28 cellular contexts compared by ENCODE assay signal in genomic region chr12:30643366-30643765, GRCh38. TPM values are rescaled to one million over a fixed set of nuclear protein-coding genes. Genes with fewer than 3 reads are reported as not detected.
A peak's percentile ranks its signal among the peaks of the same experiment; 100 is the strongest.
DNase-seq lines count a peak whose midpoint lies in the region; ATAC-seq and TF ChIP-seq lines count a peak whose summit lies in the region.
"Had no signal": no experiment of that assay in that cellular context is flagged by ENCODE, and none has a peak within 500 bp of the region (broad histone marks: within the 10 kb centered on the region; RNA-seq: fewer than 3 reads in every experiment).

No MANE protein-coding gene starts in this region.

- intact Hi-C loops in mammary epithelial cell (cut with micrococcal nuclease), result no loop called here
- intact Hi-C loops in naive thymus-derived CD4-positive, alpha-beta T cell (cut with micrococcal nuclease), result no loop called here
- intact Hi-C loops in psoas muscle (cut with DNase I), result no loop called here

- TF ChIP-seq CTCF in NB4 (IDR thresholded peaks at IDR 0.05; ENCODE audit: low read depth, low read length) (no peak), mammary epithelial cell (conservative IDR thresholded peaks at IDR 0.05 in 1 of 2, IDR thresholded peaks at IDR 0.05 in 1 of 2; ENCODE audit: extremely low read depth in 1 of 2, insufficient read depth in 1 of 2, low read depth in 1 of 2, low read length in 2 of 2) (no peak), psoas muscle (IDR thresholded peaks at IDR 0.05) (no peak)

- ATAC-seq in naive thymus-derived CD4-positive, alpha-beta T cell, result no peak
- no peak for ATAC-seq in HG03442 (IDR thresholded peaks at IDR 0.05; ENCODE audit: unreplicated experiment)
- ATAC-seq in psoas muscle, result no peak
- ATAC-seq: CD8-positive, alpha-beta T cell; heart right ventricle; left lung; stimulated activated naive CD8-positive, alpha-beta T cell treated with anti-CD3 and anti-CD28 coated beads, Interleukin-15, Interleukin-2, amounts not matched to agents 100 U/mL and 50 U/mL, for 24 hours had no signal

- 74% methylated on average over 4 of the region's 4 CpGs for WGBS in mammary epithelial cell (ENCODE audit: low coverage, missing lambda C conversion rate)
- WGBS in psoas muscle, 3 donors, result 93 to 98% (median 95%) methylated on average over 4 of the region's 4 CpGs

- no peaks in the 10 kb centered on the region for H3K27me3 Mint-ChIP-seq in naive thymus-derived CD4-positive, alpha-beta T cell
- H3K27me3 Mint-ChIP-seq: B cell, naive B cell had no signal

- no peak overlapping the region for H3K4me3 Mint-ChIP-seq in naive thymus-derived CD4-positive, alpha-beta T cell
- H3K4me3 Mint-ChIP-seq: B cell; CD8-positive, alpha-beta T cell; H9; naive B cell had no signal

- H3K9ac ChIP-seq in mammary epithelial cell (ENCODE audit: insufficient read depth, low read length), result no peak overlapping the region

- no peaks in the 10 kb centered on the region for H3K4me1 ChIP-seq in mammary epithelial cell (ENCODE audit: insufficient read depth, low read length)
- no peaks in the 10 kb centered on the region for H3K4me1 ChIP-seq in naive thymus-derived CD4-positive, alpha-beta T cell (ENCODE audit: control insufficient read depth in 2 of 2, insufficient read depth in 2 of 2, low read length in 2 of 2)
- H3K4me1 ChIP-seq in psoas muscle, result no peaks in the 10 kb centered on the region
- H3K4me1 ChIP-seq: heart right ventricle, left lung, prostate gland had no signal

- dilution Hi-C loops in mammary epithelial cell (cut with HindIII; ENCODE audit: low sequenced_read_pairs), result no loop called here

- H3K27ac Mint-ChIP-seq in naive thymus-derived CD4-positive, alpha-beta T cell, result no peak overlapping the region
- H3K27ac Mint-ChIP-seq: B cell; CD8-positive, alpha-beta T cell; H9; naive B cell had no signal

- H3K36me3 Mint-ChIP-seq in naive thymus-derived CD4-positive, alpha-beta T cell, result peaks cover 6 to 57% (median 18%) of the 10 kb centered on the region in 5 donors

- H2AFZ ChIP-seq in mammary epithelial cell (ENCODE audit: low read depth, low read length), result no peak overlapping the region

- peak; percentile 34 for DNase-seq in ELF-1 (ENCODE audit: low read depth, low spot score)
- peak; percentile 31 for DNase-seq in NB4 (ENCODE audit: low read depth)
- peak; percentile 6 for DNase-seq in mammary epithelial cell
- DNase-seq in myocyte (ENCODE audit: low read depth), result peak; percentile 22
- no peak for DNase-seq in naive thymus-derived CD4-positive, alpha-beta T cell
- no peak for DNase-seq in psoas muscle
- DNase-seq: activated CD4-positive, alpha-beta T cell treated with anti-CD3 and anti-CD28 coated beads, Interleukin-2, amount 50 U/mL, for 4 hours; activated CD4-positive, CD25-positive, alpha-beta regulatory T cell; activated naive CD4-positive, alpha-beta T cell treated with Interleukin-2 at 50 U/mL for 16 hours; caudate nucleus; CD8-positive, alpha-beta T cell; DMS153; foreskin melanocyte; H9; heart right ventricle; left lung; MG63; naive B cell; NCI-H1436; NCI-H510A; SHP77; stimulated activated naive CD8-positive, alpha-beta T cell treated with anti-CD3 and anti-CD28 coated beads, Interleukin-15, Interleukin-2, amounts not matched to agents 100 U/mL and 50 U/mL, for 24 hours; SW 1271; T1000 had no signal

- in situ Hi-C loops in mammary epithelial cell (cut with MboI; ENCODE audit: low sequenced_read_pairs in 2 of 2), result no loop called here

- H3K27ac ChIP-seq in mammary epithelial cell (ENCODE audit: insufficient read depth, low read depth, low read length) (no peak overlapping the region), psoas muscle (no peak overlapping the region)
- no peak overlapping the region for H3K27ac ChIP-seq in naive thymus-derived CD4-positive, alpha-beta T cell (ENCODE audit: low read depth, low read length)
- H3K27ac ChIP-seq: esophagus muscularis mucosa, heart right ventricle, left lung, prostate gland had no signal

- H3K79me2 ChIP-seq in mammary epithelial cell (ENCODE audit: insufficient read depth, low read length), result no peaks in the 10 kb centered on the region

- POLR2A ChIA-PET in naive thymus-derived CD4-positive, alpha-beta T cell (lab: Charles Lee), result no interaction called here

- no peaks in the 10 kb centered on the region for H4K20me1 ChIP-seq in mammary epithelial cell (ENCODE audit: insufficient read depth, low read length)

- H3K9me3 ChIP-seq in mammary epithelial cell (replicated peaks; ENCODE audit: insufficient read depth, low read length) (no peaks in the 10 kb centered on the region), psoas muscle (no peaks in the 10 kb centered on the region)
- no peaks in the 10 kb centered on the region for H3K9me3 ChIP-seq in naive thymus-derived CD4-positive, alpha-beta T cell (ENCODE audit: control insufficient read depth in 2 of 3, low read length in 3 of 3)
- H3K9me3 ChIP-seq: esophagus muscularis mucosa, heart right ventricle, left lung, MG63, prostate gland had no signal

- H3K27me3 ChIP-seq in mammary epithelial cell (ENCODE audit: insufficient read depth, low read length), result no peaks in the 10 kb centered on the region
- no peaks in the 10 kb centered on the region for H3K27me3 ChIP-seq in naive thymus-derived CD4-positive, alpha-beta T cell (ENCODE audit: control insufficient read depth in 2 of 2, insufficient read depth in 2 of 2, low read length in 2 of 2)
- H3K27me3 ChIP-seq in psoas muscle (ENCODE audit: insufficient read depth in 3 of 3, low read length in 2 of 3), result no peaks in the 10 kb centered on the region
- H3K27me3 ChIP-seq: esophagus muscularis mucosa, heart right ventricle, left lung, MG63 had no signal

- H3K4me1 Mint-ChIP-seq in naive thymus-derived CD4-positive, alpha-beta T cell, result peaks cover 0 to 8% (median 0%) of the 10 kb centered on the region in 7 donors
- H3K4me1 Mint-ChIP-seq: B cell had no signal

- BruUV-seq in mammary epithelial cell (replicated peaks; lab: Mats Ljungman, UMichigan), result no TSS peak

- CTCF ChIA-PET in mammary epithelial cell (lab: Charles Lee; ENCODE audit: low non-redundant PET), result no interaction called here
- CTCF ChIA-PET in naive thymus-derived CD4-positive, alpha-beta T cell (lab: Charles Lee), result no interaction called here

- no peaks in the 10 kb centered on the region for H3K9me3 Mint-ChIP-seq in naive thymus-derived CD4-positive, alpha-beta T cell
- H3K9me3 Mint-ChIP-seq: CD8-positive, alpha-beta T cell; H9; naive B cell had no signal

- TF ChIP-seq POLR2A in NB4 (IDR thresholded peaks at IDR 0.05; ENCODE audit: extremely low read depth, insufficient read length), result no peak

- no peak overlapping the region for H3K4me2 ChIP-seq in mammary epithelial cell (ENCODE audit: insufficient read depth, low read depth, low read length)

- H3K36me3 ChIP-seq in mammary epithelial cell (ENCODE audit: insufficient read depth, low read length) (peaks cover 3% of the 10 kb centered on the region), psoas muscle (ENCODE audit: insufficient read depth in 1 of 2, low read depth in 1 of 2) (peaks cover 2 to 22% of the 10 kb centered on the region in 2 donors)
- H3K36me3 ChIP-seq in naive thymus-derived CD4-positive, alpha-beta T cell (ENCODE audit: control insufficient read depth in 2 of 3, insufficient read depth in 3 of 3, low read length in 3 of 3), result peaks cover 0 to 21% (median 0%) of the 10 kb centered on the region in 3 experiments
- H3K36me3 ChIP-seq: prostate gland had no signal

- H3K4me3 ChIP-seq in NB4 (ENCODE audit: low read depth, low read length) (no peak overlapping the region), mammary epithelial cell (replicated peaks in 1 of 3; ENCODE audit: insufficient read depth in 1 of 3, low read depth in 2 of 3, low read length in 3 of 3) (no peak overlapping the region), psoas muscle (no peak overlapping the region)
- H3K4me3 ChIP-seq in naive thymus-derived CD4-positive, alpha-beta T cell (ENCODE audit: low read length), result no peak overlapping the region
- H3K4me3 ChIP-seq: esophagus muscularis mucosa, heart right ventricle, left lung, MG63, prostate gland had no signal

RNA-seq across cellular contexts. Expression of gene IPO8, which starts 52.3 kb away (rescaled TPM):
- total RNA-seq in mammary epithelial cell (10 to 100 TPM; 21.5 to 40.7 TPM), myocyte (23.2 and 24.9 TPM in 2 replicates), psoas muscle (10 to 100 TPM; 22.8 to 37.2 (median 28.9) TPM)
- polyA plus RNA-seq in mammary epithelial cell (6.3 TPM), psoas muscle (10 to 100 TPM in 2 of 3 donors, 1 to 10 TPM in 1; 9.8 to 15.9 (median 13.2) TPM)
- 71.3 TPM for polyA minus RNA-seq in mammary epithelial cell
- 19.1 TPM for polyA plus RNA-seq in myocyte (2012)
- total RNA-seq in naive thymus-derived CD4-positive, alpha-beta T cell, result 10 to 100 TPM; 30.4 to 59.2 (median 44.4) TPM
- 10 to 100 TPM; 14.8 to 16.0 TPM for polyA plus RNA-seq in naive thymus-derived CD4-positive, alpha-beta T cell

Comparison
In these comparisons a context has a peak if more than half of its experiments do, and no peak if none do; other contexts are left out.
1. DNase-seq: peak in ELF-1 (single experiment), NB4 (single experiment), mammary epithelial cell (single experiment) and myocyte (single experiment); none in naive thymus-derived CD4-positive, alpha-beta T cell (0 of 9) and psoas muscle (0 of 2).